Comparison of ENCODE assay signal across 10 cellular contexts in the genomic region with DNA sequence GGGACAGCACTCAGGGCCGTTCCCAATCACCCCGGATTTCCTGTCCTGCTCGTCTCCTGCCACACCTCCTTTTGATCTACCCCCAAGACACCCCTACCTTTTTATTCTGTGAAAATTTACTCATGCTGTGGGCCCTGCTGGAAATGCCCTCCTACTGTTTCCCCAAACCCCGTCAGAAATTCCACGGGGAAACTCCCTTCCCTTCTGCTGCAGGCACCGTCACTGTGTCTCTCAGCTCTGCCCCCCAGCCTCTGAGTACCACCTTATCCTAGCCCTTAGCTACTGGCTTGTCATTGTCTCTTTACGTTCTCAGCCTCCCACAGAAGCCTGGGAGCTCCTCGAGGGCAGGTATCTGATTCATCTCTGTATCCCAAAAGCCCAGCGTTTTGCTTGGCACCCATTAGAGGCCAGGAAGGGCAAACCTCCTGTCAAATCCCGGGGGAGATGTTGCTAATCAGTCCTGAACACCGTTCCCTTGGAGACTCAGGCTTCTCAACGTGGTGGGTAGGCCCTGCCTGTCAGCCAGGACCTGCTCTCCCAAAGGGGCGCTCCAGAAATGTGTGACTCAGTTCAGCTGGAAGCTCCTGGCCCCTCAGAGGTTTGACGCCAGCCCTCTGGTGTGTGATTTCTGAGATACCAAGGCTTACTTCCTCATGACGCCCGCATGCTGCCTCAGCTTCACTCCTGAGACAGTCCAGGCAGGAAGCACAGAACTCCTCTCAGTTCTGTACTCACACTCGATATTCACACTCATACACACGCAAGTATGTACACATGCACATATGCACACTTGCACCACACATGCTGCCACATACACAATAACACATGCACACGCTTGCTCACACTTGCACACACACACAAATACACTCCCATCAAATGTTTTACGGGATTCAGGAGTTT.
DNase-seq lines count a peak whose midpoint lies in the region; ATAC-seq and TF ChIP-seq lines count a peak whose summit lies in the region.
"Had no signal": no experiment of that assay in that cellular context is flagged by ENCODE, and none has a peak within 500 bp of the region (broad histone marks: within the 10 kb centered on the region; RNA-seq: fewer than 3 reads in every experiment).

No MANE protein-coding gene starts in this region.

- TF ChIP-seq CTCF in GM06990 (IDR thresholded peaks at IDR 0.05; ENCODE audit: insufficient read depth, low read length, poor library complexity, severe bottlenecking) (no peak), choroid plexus epithelial cell (conservative IDR thresholded peaks at IDR 0.05; ENCODE audit: low read depth, low read length) (no peak), GM10266 (IDR thresholded peaks at IDR 0.05; ENCODE audit: control insufficient read depth, insufficient read depth, low read depth, missing control alignments) (no peak)

- DNase-seq in GM06990 (ENCODE audit: extremely low read depth, insufficient read length), result peak; percentile 68
- peak; percentile 58 for DNase-seq in choroid plexus epithelial cell (ENCODE audit: low read depth)
- no peak for DNase-seq in COR-L47 (lab: John Stamatoyannopoulos, UW)
- DNase-seq in GM10266 (ENCODE audit: extremely low spot score), result no peak
- no peak for DNase-seq in activated CD8-positive, alpha-beta memory T cell treated with anti-CD3 and anti-CD28 coated beads, Interleukin-2, amount 50 U/mL, for 4 hours
- DNase-seq: SIG-M5 had no signal

- no peak overlapping the region for H3K4me3 ChIP-seq in GM06990 (replicated peaks; ENCODE audit: low read depth, low read length)
- H3K4me3 ChIP-seq in choroid plexus epithelial cell (ENCODE audit: low read depth, low read length), result no peak overlapping the region
- H3K4me3 ChIP-seq: cardiac muscle cell had no signal

- ATAC-seq in GM21360 (IDR thresholded peaks at IDR 0.05; ENCODE audit: unreplicated experiment), result peak; percentile 2
- ATAC-seq in HG03439 (IDR thresholded peaks at IDR 0.05; ENCODE audit: unreplicated experiment), result peak; percentile 10
- ATAC-seq in HG03025 (IDR thresholded peaks at IDR 0.05; ENCODE audit: low FRiP score, unreplicated experiment), result no peak

- H3K36me3 ChIP-seq in GM06990 (ENCODE audit: control insufficient read depth, insufficient read depth, low read length), result no peaks in the 10 kb centered on the region
- H3K36me3 ChIP-seq: cardiac muscle cell had no signal

- no peaks in the 10 kb centered on the region for H3K27me3 ChIP-seq in GM06990 (replicated peaks; ENCODE audit: control insufficient read depth, insufficient read depth, low read length)
- H3K27me3 ChIP-seq: cardiac muscle cell had no signal

Comparison
In these comparisons a context has a peak if more than half of its experiments do, and no peak if none do; other contexts are left out.
1. DNase-seq: peak in GM06990 (single experiment) and choroid plexus epithelial cell (single experiment); none in COR-L47 (single experiment), GM10266 (single experiment) and activated CD8-positive, alpha-beta memory T cell treated with anti-CD3 and anti-CD28 coated beads, Interleukin-2, amount 50 U/mL, for 4 hours (single experiment).